9 cellular contexts compared by ENCODE assay signal in genomic region chr17:49515196-49515770, GRCh38. TPM values are rescaled to one million over a fixed set of nuclear protein-coding genes. Genes with fewer than 3 reads are reported as not detected.
DNase-seq lines count a peak whose midpoint lies in the region; ATAC-seq and TF ChIP-seq lines count a peak whose summit lies in the region.
"Had no signal": no experiment of that assay in that cellular context is flagged by ENCODE, and none has a peak within 500 bp of the region (broad histone marks: within the 10 kb centered on the region; RNA-seq: fewer than 3 reads in every experiment).

No MANE protein-coding gene starts in this region.

- DNase-seq in GDM1 (lab: John Stamatoyannopoulos, UW) (peak; percentile 26), LHCN-M2 (ENCODE audit: low read depth) (peak; percentile 98), ascending aorta (ENCODE audit: low spot score in 2 of 2) (peak; percentile 71 to 94), right cardiac atrium (peak; percentile 95 to 98 (median 98)), retinal pigment epithelial cell (ENCODE audit: low read depth) (peak; percentile 40), SHP77 treated with DMSO at 0.1 percent for 48 hours (lab: John Stamatoyannopoulos, UW) (no peak)
- DNase-seq in activated CD4-positive, alpha-beta memory T cell treated with anti-CD3 and anti-CD28 coated beads, Interleukin-2, amount 10 ng/mL, durations not matched to agents 7 days and 5 days = no peak
- DNase-seq: activated B cell treated with CpG ODN at 0.5 μM for 24 hours had no signal

- H3K4me3 ChIP-seq in ascending aorta (peak overlapping the region in 1 of 2 donors; percentile 4), right cardiac atrium (ENCODE audit: low read length) (no peak overlapping the region), retinal pigment epithelial cell (ENCODE audit: low read length) (no peak overlapping the region)

- H3K4me1 ChIP-seq in ascending aorta = peaks cover 15 to 19% of the 10 kb centered on the region in 2 donors
- peaks cover 5% of the 10 kb centered on the region for H3K4me1 ChIP-seq in right cardiac atrium (ENCODE audit: control insufficient read depth, insufficient read depth, low read length)

- no peak overlapping the region for H3K27ac Mint-ChIP-seq in activated CD4-positive, alpha-beta memory T cell treated with anti-CD3 and anti-CD28 coated beads, Interleukin-2, amount 10 ng/mL, durations not matched to agents 7 days and 5 days
- H3K27ac Mint-ChIP-seq: activated B cell treated with CpG ODN at 0.5 μM for 24 hours had no signal

- no peaks in the 10 kb centered on the region for H3K36me3 ChIP-seq in ascending aorta

- H3K27ac ChIP-seq in ascending aorta (peak overlapping the region; percentile 84 to 90), right cardiac atrium (ENCODE audit: low read length) (peak overlapping the region; percentile 65)

- no peaks in the 10 kb centered on the region for H3K9me3 Mint-ChIP-seq in activated CD4-positive, alpha-beta memory T cell treated with anti-CD3 and anti-CD28 coated beads, Interleukin-2, amount 10 ng/mL, durations not matched to agents 7 days and 5 days
- H3K9me3 Mint-ChIP-seq: activated B cell treated with CpG ODN at 0.5 μM for 24 hours had no signal

- POLR2A ChIA-PET in activated CD4-positive, alpha-beta memory T cell treated with anti-CD3 and anti-CD28 coated beads, Interleukin-2, amount 10 ng/mL, durations not matched to agents 7 days and 5 days (lab: Charles Lee) = no interaction called here

- ATAC-seq in GM21825 (IDR thresholded peaks at IDR 0.05; ENCODE audit: unreplicated experiment) = peak; percentile 65
- peak; percentile 96 for ATAC-seq in right cardiac atrium

- H3K4me1 Mint-ChIP-seq in activated CD4-positive, alpha-beta memory T cell treated with anti-CD3 and anti-CD28 coated beads, Interleukin-2, amount 10 ng/mL, durations not matched to agents 7 days and 5 days = peaks cover 1% of the 10 kb centered on the region
- H3K4me1 Mint-ChIP-seq: activated B cell treated with CpG ODN at 0.5 μM for 24 hours had no signal

- intact Hi-C loops in ascending aorta (cut with DNase I) = loop anchor here (1.0 kb wide), 1 partner anchor 20 kb away; the partner anchor contains the start of gene NGFR
- intact Hi-C loops in right cardiac atrium (cut with DNase I) = no loop called here

- CTCF ChIA-PET in activated CD4-positive, alpha-beta memory T cell treated with anti-CD3 and anti-CD28 coated beads, Interleukin-2, amount 10 ng/mL, durations not matched to agents 7 days and 5 days (lab: Charles Lee) = no interaction called here

- H3K9me3 ChIP-seq in ascending aorta (no peaks in the 10 kb centered on the region), right cardiac atrium (ENCODE audit: control insufficient read depth, low read length) (no peaks in the 10 kb centered on the region)

- peaks cover 3% of the 10 kb centered on the region for H3K27me3 ChIP-seq in ascending aorta
- no peaks in the 10 kb centered on the region for H3K27me3 ChIP-seq in right cardiac atrium (ENCODE audit: control insufficient read depth, insufficient read depth)

- H3K27me3 Mint-ChIP-seq in activated CD4-positive, alpha-beta memory T cell treated with anti-CD3 and anti-CD28 coated beads, Interleukin-2, amount 10 ng/mL, durations not matched to agents 7 days and 5 days = peaks cover 6% of the 10 kb centered on the region

- TF ChIP-seq CTCF in ascending aorta (IDR thresholded peaks at IDR 0.05) (peak; percentile 11 to 42 (median 16)), retinal pigment epithelial cell (conservative IDR thresholded peaks at IDR 0.05; ENCODE audit: low read depth, low read length) (peak; percentile 21)

- H3K36me3 Mint-ChIP-seq in activated CD4-positive, alpha-beta memory T cell treated with anti-CD3 and anti-CD28 coated beads, Interleukin-2, amount 10 ng/mL, durations not matched to agents 7 days and 5 days (ENCODE audit: low read depth) = no peaks in the 10 kb centered on the region

- WGBS in right cardiac atrium = 9% methylated on average over 8 of the region's 8 CpGs

- H3K4me3 Mint-ChIP-seq in activated CD4-positive, alpha-beta memory T cell treated with anti-CD3 and anti-CD28 coated beads, Interleukin-2, amount 10 ng/mL, durations not matched to agents 7 days and 5 days = no peak overlapping the region
- H3K4me3 Mint-ChIP-seq: activated B cell treated with CpG ODN at 0.5 μM for 24 hours had no signal

RNA-seq across cellular contexts. Expression of gene NGFR, which starts 20.2 kb away (rescaled TPM):
- total RNA-seq in LHCN-M2 (2014; rRNA removed) (25.4 and 40.2 TPM in 2 replicates), ascending aorta (53.0 TPM), right cardiac atrium (10 to 100 TPM; 21.6 to 39.8 (median 29.4) TPM)
- 54.8 TPM for polyA plus RNA-seq in LHCN-M2 (2012)
- 16.5 TPM for polyA plus RNA-seq in right cardiac atrium
- under 1 TPM; 0.33 to 0.58 TPM for total RNA-seq in activated CD4-positive, alpha-beta memory T cell treated with anti-CD3 and anti-CD28 coated beads, Interleukin-2, amount 10 ng/mL, durations not matched to agents 7 days and 5 days

Comparison
In these comparisons a context has a peak if more than half of its experiments do, and no peak if none do; other contexts are left out.
1. DNase-seq: peak in GDM1 (single experiment), LHCN-M2 (single experiment), ascending aorta (2 of 2), right cardiac atrium (3 of 3) and retinal pigment epithelial cell (single experiment); none in SHP77 treated with DMSO at 0.1 percent for 48 hours (single experiment) and activated CD4-positive, alpha-beta memory T cell treated with anti-CD3 and anti-CD28 coated beads, Interleukin-2, amount 10 ng/mL, durations not matched to agents 7 days and 5 days (single experiment).
2. RNA of gene NGFR, which starts 20.2 kb away (total RNA-seq): 53.0 TPM in ascending aorta (single experiment), 25.4 to 40.2 TPM in LHCN-M2 and 21.6 to 39.8 TPM in right cardiac atrium; 0.33 to 0.58 TPM in activated CD4-positive, alpha-beta memory T cell treated with anti-CD3 and anti-CD28 coated beads, Interleukin-2, amount 10 ng/mL, durations not matched to agents 7 days and 5 days; every median in the first group is over 10 times any median in the second.